In genomic region chr6:35777356-35778102, GRCh38 we compare ENCODE assay signal across 20 cellular contexts. TPM values are rescaled to one million over a fixed set of nuclear protein-coding genes. Genes with fewer than 3 reads are reported as not detected.
DNase-seq lines count a peak whose midpoint lies in the region; ATAC-seq and TF ChIP-seq lines count a peak whose summit lies in the region.
"Had no signal": no experiment of that assay in that cellular context is flagged by ENCODE, and none has a peak within 500 bp of the region (broad histone marks: within the 10 kb centered on the region; RNA-seq: fewer than 3 reads in every experiment).

No MANE protein-coding gene starts in this region.

- peak overlapping the region; percentile 22 for H3K4me3 Mint-ChIP-seq in activated CD8-positive, alpha-beta T cell treated with anti-CD3 and anti-CD28 coated beads, Interleukin-2, amount 10 ng/mL, durations not matched to agents 7 days and 5 days
- no peak overlapping the region for H3K4me3 Mint-ChIP-seq in activated CD8-positive, alpha-beta T cell treated with anti-CD3 and anti-CD28 coated beads for 36 hours
- H3K4me3 Mint-ChIP-seq in stimulated activated effector memory CD8-positive, alpha-beta T cell treated with anti-CD3 and anti-CD28 coated beads, Interleukin-12 subunit alpha, Interleukin-12 subunit beta, amount 100 ng/mL, for 72 hours, result peak overlapping the region; percentile 43
- H3K4me3 Mint-ChIP-seq: HFFc6 had no signal

- no peaks in the 10 kb centered on the region for H3K36me3 Mint-ChIP-seq in activated CD8-positive, alpha-beta T cell treated with anti-CD3 and anti-CD28 coated beads, Interleukin-2, amount 10 ng/mL, durations not matched to agents 7 days and 5 days (ENCODE audit: low read depth)
- H3K36me3 Mint-ChIP-seq in activated CD8-positive, alpha-beta T cell treated with anti-CD3 and anti-CD28 coated beads for 36 hours (ENCODE audit: low read depth), result no peaks in the 10 kb centered on the region
- H3K36me3 Mint-ChIP-seq in stimulated activated effector memory CD8-positive, alpha-beta T cell treated with anti-CD3 and anti-CD28 coated beads, Interleukin-12 subunit alpha, Interleukin-12 subunit beta, amount 100 ng/mL, for 72 hours, result no peaks in the 10 kb centered on the region

- no peak overlapping the region for H3K27ac Mint-ChIP-seq in activated CD8-positive, alpha-beta T cell treated with anti-CD3 and anti-CD28 coated beads, Interleukin-2, amount 10 ng/mL, durations not matched to agents 7 days and 5 days
- no peak overlapping the region for H3K27ac Mint-ChIP-seq in activated CD8-positive, alpha-beta T cell treated with anti-CD3 and anti-CD28 coated beads for 36 hours
- no peak overlapping the region for H3K27ac Mint-ChIP-seq in stimulated activated effector memory CD8-positive, alpha-beta T cell treated with anti-CD3 and anti-CD28 coated beads, Interleukin-12 subunit alpha, Interleukin-12 subunit beta, amount 100 ng/mL, for 72 hours
- H3K27ac Mint-ChIP-seq: HFFc6 had no signal

- POLR2A ChIA-PET in activated CD8-positive, alpha-beta T cell treated with anti-CD3 and anti-CD28 coated beads, Interleukin-2, amount 10 ng/mL, durations not matched to agents 7 days and 5 days (lab: Charles Lee), result no interaction called here
- POLR2A ChIA-PET in activated CD8-positive, alpha-beta T cell treated with anti-CD3 and anti-CD28 coated beads for 36 hours (lab: Charles Lee), result no interaction called here
- POLR2A ChIA-PET in HEK293 (lab: Yijun Ruan, JAX), result no interaction called here

- H3K4me2 ChIP-seq in hepatocyte, result peak overlapping the region; percentile 99

- intact Hi-C loops in activated CD8-positive, alpha-beta T cell treated with anti-CD3 and anti-CD28 coated beads for 36 hours (cut with micrococcal nuclease), result no loop called here

- H3K4me1 Mint-ChIP-seq in activated CD8-positive, alpha-beta T cell treated with anti-CD3 and anti-CD28 coated beads, Interleukin-2, amount 10 ng/mL, durations not matched to agents 7 days and 5 days (ENCODE audit: low read depth), result no peaks in the 10 kb centered on the region
- no peaks in the 10 kb centered on the region for H3K4me1 Mint-ChIP-seq in activated CD8-positive, alpha-beta T cell treated with anti-CD3 and anti-CD28 coated beads for 36 hours (ENCODE audit: low read depth)
- H3K4me1 Mint-ChIP-seq in stimulated activated effector memory CD8-positive, alpha-beta T cell treated with anti-CD3 and anti-CD28 coated beads, Interleukin-12 subunit alpha, Interleukin-12 subunit beta, amount 100 ng/mL, for 72 hours, result peaks cover 12% of the 10 kb centered on the region

- no peaks in the 10 kb centered on the region for H4K20me1 ChIP-seq in hepatocyte (ENCODE audit: insufficient read depth, poor library complexity, severe bottlenecking)

- peaks cover 32% of the 10 kb centered on the region for H3K27me3 Mint-ChIP-seq in activated CD8-positive, alpha-beta T cell treated with anti-CD3 and anti-CD28 coated beads, Interleukin-2, amount 10 ng/mL, durations not matched to agents 7 days and 5 days (ENCODE audit: low read depth)
- H3K27me3 Mint-ChIP-seq in activated CD8-positive, alpha-beta T cell treated with anti-CD3 and anti-CD28 coated beads for 36 hours, result peaks cover 24% of the 10 kb centered on the region

- H3K36me3 ChIP-seq in HEK293 (ENCODE audit: control insufficient read depth in 2 of 2, insufficient read depth in 1 of 2, low read length in 2 of 2), result no peaks in the 10 kb centered on the region
- H3K36me3 ChIP-seq in hepatocyte (replicated peaks; ENCODE audit: insufficient read depth, low read depth), result no peaks in the 10 kb centered on the region
- H3K36me3 ChIP-seq: gastroesophageal sphincter, ovary had no signal

- H3K4me1 ChIP-seq in HEK293 (ENCODE audit: control insufficient read depth, insufficient read depth, low read length) (no peaks in the 10 kb centered on the region), hepatocyte (ENCODE audit: insufficient read depth) (no peaks in the 10 kb centered on the region)

- no peaks in the 10 kb centered on the region for H3K9me3 Mint-ChIP-seq in activated CD8-positive, alpha-beta T cell treated with anti-CD3 and anti-CD28 coated beads, Interleukin-2, amount 10 ng/mL, durations not matched to agents 7 days and 5 days (ENCODE audit: insufficient read depth)
- H3K9me3 Mint-ChIP-seq in activated CD8-positive, alpha-beta T cell treated with anti-CD3 and anti-CD28 coated beads for 36 hours, result no peaks in the 10 kb centered on the region
- no peaks in the 10 kb centered on the region for H3K9me3 Mint-ChIP-seq in stimulated activated effector memory CD8-positive, alpha-beta T cell treated with anti-CD3 and anti-CD28 coated beads, Interleukin-12 subunit alpha, Interleukin-12 subunit beta, amount 100 ng/mL, for 72 hours
- H3K9me3 Mint-ChIP-seq: HFFc6 had no signal

- 85% methylated on average over 10 of the region's 10 CpGs for WGBS in hepatocyte (ENCODE audit: low lambda C conversion rate, missing lambda C conversion rate)

- no peak for DNase-seq in activated CD8-positive, alpha-beta T cell treated with anti-CD3 and anti-CD28 coated beads, Interleukin-2, amount 10 ng/mL, durations not matched to agents 7 days and 5 days
- DNase-seq in activated CD8-positive, alpha-beta T cell treated with anti-CD3 and anti-CD28 coated beads for 36 hours, result no peak
- DNase-seq in hepatocyte (ENCODE audit: low spot score) (no peak), NCI-H146 (lab: John Stamatoyannopoulos, UW) (no peak), NCI-H2107 (lab: John Stamatoyannopoulos, UW) (no peak)
- no peak for DNase-seq in stimulated activated effector memory CD8-positive, alpha-beta T cell treated with anti-CD3 and anti-CD28 coated beads, Interleukin-12 subunit alpha, Interleukin-12 subunit beta, amount 100 ng/mL, for 72 hours (ENCODE audit: low spot score in 2 of 2)
- DNase-seq: activated CD4-positive, alpha-beta T cell treated with anti-CD3 and anti-CD28 coated beads for 1 hour; activated T-cell treated with anti-CD3 and anti-CD28 coated beads, Interleukin-2, amount 50 U/mL, for 1 hour; amygdala; HFFc6; mesenchymal stem cell; ovary had no signal

- H3K27me3 ChIP-seq in hepatocyte, result peaks cover 3% of the 10 kb centered on the region
- H3K27me3 ChIP-seq: ovary had no signal

- no peak overlapping the region for H2AFZ ChIP-seq in hepatocyte

- H3K79me2 ChIP-seq in hepatocyte, result no peaks in the 10 kb centered on the region

- ATAC-seq in activated CD8-positive, alpha-beta T cell treated with anti-CD3 and anti-CD28 coated beads, Interleukin-2, amount 10 ng/mL, durations not matched to agents 7 days and 5 days, result no peak
- ATAC-seq in activated CD8-positive, alpha-beta T cell treated with anti-CD3 and anti-CD28 coated beads for 36 hours, result no peak
- no peak for ATAC-seq in stimulated activated effector memory CD8-positive, alpha-beta T cell treated with anti-CD3 and anti-CD28 coated beads, Interleukin-12 subunit alpha, Interleukin-12 subunit beta, amount 100 ng/mL, for 72 hours
- no peak for ATAC-seq in HG02763 (IDR thresholded peaks at IDR 0.05; ENCODE audit: unreplicated experiment)
- ATAC-seq: gastroesophageal sphincter had no signal

- TF ChIP-seq CTCF in activated CD8-positive, alpha-beta T cell treated with anti-CD3 and anti-CD28 coated beads for 36 hours (IDR thresholded peaks at IDR 0.05), result no peak
- TF ChIP-seq CTCF in HEK293 (tag by site-specific recombination; IDR thresholded peaks at IDR 0.05) (no peak), hepatocyte (IDR thresholded peaks at IDR 0.05; ENCODE audit: poor library complexity) (no peak)

- CTCF ChIA-PET in activated CD8-positive, alpha-beta T cell treated with anti-CD3 and anti-CD28 coated beads, Interleukin-2, amount 10 ng/mL, durations not matched to agents 7 days and 5 days (lab: Charles Lee), result no interaction called here
- CTCF ChIA-PET in activated CD8-positive, alpha-beta T cell treated with anti-CD3 and anti-CD28 coated beads for 36 hours (lab: Charles Lee), result no interaction called here
- CTCF ChIA-PET in HEK293 (lab: Yijun Ruan, JAX), result interaction anchor here (0.6 kb wide), 1 partner anchor 100 kb away, joined by 3 read pairs; no protein-coding TSS in a partner anchor

- H3K9me3 ChIP-seq in HEK293 (ENCODE audit: control insufficient read depth, insufficient read depth, low read depth, low read length) (no peaks in the 10 kb centered on the region), hepatocyte (ENCODE audit: low read depth) (no peaks in the 10 kb centered on the region)
- H3K9me3 ChIP-seq: gastroesophageal sphincter, ovary had no signal

- no peaks in the 10 kb centered on the region for H3K9me2 ChIP-seq in hepatocyte (replicated peaks; ENCODE audit: insufficient read depth)

- H3K27ac ChIP-seq in HEK293 (ENCODE audit: extremely low read depth, low read depth, low read length) (no peak overlapping the region), hepatocyte (no peak overlapping the region)
- H3K27ac ChIP-seq: gastroesophageal sphincter, ovary had no signal

- H3K4me3 ChIP-seq in HEK293 (ENCODE audit: low read depth, low read length) (no peak overlapping the region), hepatocyte (no peak overlapping the region)
- H3K4me3 ChIP-seq: ovary had no signal

TF ChIP-seq in HEK293, 187 proteins besides CTCF, POLR2A, EP300 and RAD21 (continues in another document):
- TF ChIP-seq ZNF664 (tag by site-specific recombination; IDR thresholded peaks at IDR 0.05), result peak; percentile 82

RNA-seq across cellular contexts. Expression of gene CLPSL2, which starts 1.1 kb away (rescaled TPM):
- total RNA-seq in activated CD8-positive, alpha-beta T cell treated with anti-CD3 and anti-CD28 coated beads, Interleukin-2, amount 10 ng/mL, durations not matched to agents 7 days and 5 days, result not detected
- total RNA-seq in activated CD8-positive, alpha-beta T cell treated with anti-CD3 and anti-CD28 coated beads for 36 hours, result not detected
- not detected in 2 replicates for total RNA-seq in hepatocyte
- not detected in 2 replicates for polyA plus RNA-seq in hepatocyte
- total RNA-seq: cerebellum; gastroesophageal sphincter; HFFc6; ovary; RPMI7951; skeletal muscle tissue; T-helper 1 cell treated with Interleukin-12 subunit alpha and Interleukin-12 subunit beta and Interleukin-4 antibody, amounts not matched to agents 30 ng/mL and 1 ng/mL, for 36 hours; ureter had no signal
- polyA plus RNA-seq: ovary had no signal

RNA-seq across cellular contexts. Expression of gene CLPSL1, which starts 3.3 kb away (rescaled TPM):
- total RNA-seq in activated CD8-positive, alpha-beta T cell treated with anti-CD3 and anti-CD28 coated beads, Interleukin-2, amount 10 ng/mL, durations not matched to agents 7 days and 5 days, result not detected
- total RNA-seq in activated CD8-positive, alpha-beta T cell treated with anti-CD3 and anti-CD28 coated beads for 36 hours, result not detected
- total RNA-seq in hepatocyte, result not detected in 2 replicates
- not detected in 2 replicates for polyA plus RNA-seq in hepatocyte
- total RNA-seq: cerebellum; gastroesophageal sphincter; HFFc6; ovary; RPMI7951; skeletal muscle tissue; T-helper 1 cell treated with Interleukin-12 subunit alpha and Interleukin-12 subunit beta and Interleukin-4 antibody, amounts not matched to agents 30 ng/mL and 1 ng/mL, for 36 hours; ureter had no signal
- polyA plus RNA-seq: ovary had no signal

RNA-seq across cellular contexts. Expression of gene CLPS, which starts 19.6 kb away (rescaled TPM):
- not detected for total RNA-seq in activated CD8-positive, alpha-beta T cell treated with anti-CD3 and anti-CD28 coated beads, Interleukin-2, amount 10 ng/mL, durations not matched to agents 7 days and 5 days
- not detected for total RNA-seq in activated CD8-positive, alpha-beta T cell treated with anti-CD3 and anti-CD28 coated beads for 36 hours
- not detected in 2 replicates for total RNA-seq in hepatocyte
- 0.88 and 1.2 TPM in 2 replicates for polyA plus RNA-seq in hepatocyte
- total RNA-seq: cerebellum; gastroesophageal sphincter; HFFc6; RPMI7951; skeletal muscle tissue; T-helper 1 cell treated with Interleukin-12 subunit alpha and Interleukin-12 subunit beta and Interleukin-4 antibody, amounts not matched to agents 30 ng/mL and 1 ng/mL, for 36 hours; ureter had no signal
- polyA plus RNA-seq: ovary had no signal

RNA-seq across cellular contexts. Expression of gene LHFPL5, which starts 27.6 kb away (rescaled TPM):
- not detected for total RNA-seq in activated CD8-positive, alpha-beta T cell treated with anti-CD3 and anti-CD28 coated beads, Interleukin-2, amount 10 ng/mL, durations not matched to agents 7 days and 5 days
- total RNA-seq in activated CD8-positive, alpha-beta T cell treated with anti-CD3 and anti-CD28 coated beads for 36 hours, result not detected
- not detected in 2 replicates for total RNA-seq in hepatocyte
- 0.10 TPM in 1 of 2 replicates, not detected in the other for polyA plus RNA-seq in hepatocyte
- total RNA-seq: gastroesophageal sphincter; HFFc6; ovary; RPMI7951; skeletal muscle tissue; T-helper 1 cell treated with Interleukin-12 subunit alpha and Interleukin-12 subunit beta and Interleukin-4 antibody, amounts not matched to agents 30 ng/mL and 1 ng/mL, for 36 hours; ureter had no signal
- polyA plus RNA-seq: ovary had no signal

RNA-seq across cellular contexts. Expression of gene ARMC12, which starts 40.7 kb away (rescaled TPM):
- total RNA-seq in activated CD8-positive, alpha-beta T cell treated with anti-CD3 and anti-CD28 coated beads, Interleukin-2, amount 10 ng/mL, durations not matched to agents 7 days and 5 days, result under 1 TPM; 0.37 to 0.45 TPM
- 1 to 10 TPM; 1.0 to 1.1 TPM for total RNA-seq in activated CD8-positive, alpha-beta T cell treated with anti-CD3 and anti-CD28 coated beads for 36 hours
- total RNA-seq in hepatocyte, result 0.83 and 1.4 TPM in 2 replicates
- polyA plus RNA-seq in hepatocyte, result 2.5 and 3.2 TPM in 2 replicates
- total RNA-seq: RPMI7951 had no signal
